In genomic region chr6:75344021-75344420, GRCh38 we compare ENCODE assay signal across 27 cellular contexts.
"Had no signal": no experiment of that assay in that cellular context is flagged by ENCODE, and none has a peak within 500 bp of the region (broad histone marks: within the 10 kb centered on the region; RNA-seq: fewer than 3 reads in every experiment).

No MANE protein-coding gene starts in this region.

- H3K27ac ChIP-seq: colonic mucosa, epithelial cell of prostate, esophagus squamous epithelium, gastrocnemius medialis, heart right ventricle, left lung, lower lobe of right lung had no signal

- FAIRE-seq: endometrium, islet of Langerhans, keratinocyte had no signal

- ATAC-seq: effector memory CD8-positive, alpha-beta T cell; esophagus mucosa; gastrocnemius medialis; heart right ventricle; left lung; left ventricle myocardium superior; lower lobe of right lung; mucosa of descending colon; naive thymus-derived CD8-positive, alpha-beta T cell had no signal

- H3K9me3 ChIP-seq: colonic mucosa, esophagus squamous epithelium, gastrocnemius medialis, heart right ventricle, left lung, lower lobe of right lung, mucosa of descending colon had no signal

- H3K4me1 ChIP-seq: colonic mucosa, left lung had no signal

- DNase-seq: colonic mucosa; cortex of kidney; effector CD8-positive, alpha-beta T cell; effector memory CD8-positive, alpha-beta T cell; endodermal cell; erythroblast; esophagus squamous epithelium; foreskin fibroblast; foreskin melanocyte; gastrocnemius medialis; glutamatergic neuron; head of caudate nucleus; heart right ventricle; hippocampal formation; kidney glomerular epithelial cell; left lung; left ventricle myocardium superior; lower lobe of right lung; mesenchymal stem cell; mucosa of descending colon; naive B cell; naive thymus-derived CD8-positive, alpha-beta T cell had no signal

- H3K36me3 ChIP-seq: colonic mucosa, esophagus squamous epithelium, gastrocnemius medialis, left lung, lower lobe of right lung had no signal

- H3K4me3 ChIP-seq: colonic mucosa, esophagus squamous epithelium, gastrocnemius medialis, heart right ventricle, left lung, lower lobe of right lung, mucosa of descending colon had no signal

- H3K27me3 ChIP-seq: colonic mucosa, esophagus squamous epithelium, gastrocnemius medialis had no signal
